10 cellular contexts compared by ENCODE assay signal in the genomic region with DNA sequence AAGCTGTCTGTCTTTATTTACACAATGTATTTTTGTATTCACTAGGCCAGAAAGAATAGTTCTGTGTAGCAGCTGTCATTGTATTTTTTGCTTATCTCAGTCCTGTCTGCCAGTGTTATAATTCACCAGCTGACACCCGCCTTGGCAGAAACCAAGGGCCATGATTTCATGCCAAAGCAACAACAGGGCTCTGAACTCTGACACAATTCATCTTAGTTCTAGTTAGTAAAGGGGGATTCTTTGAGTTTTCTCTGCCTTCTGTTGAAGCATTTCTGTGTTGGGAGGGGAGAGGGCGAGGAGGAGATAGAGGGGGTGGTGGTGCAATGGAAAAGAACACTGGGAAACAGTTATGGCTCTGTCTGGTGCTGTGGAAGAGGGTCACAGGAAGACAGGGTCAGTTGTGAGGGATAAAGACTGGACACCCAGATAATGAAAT.
DNase-seq lines count a peak whose midpoint lies in the region; ATAC-seq, FAIRE-seq and TF ChIP-seq lines count a peak whose summit lies in the region.
"Had no signal": no experiment of that assay in that cellular context is flagged by ENCODE, and none has a peak within 500 bp of the region (broad histone marks: within the 10 kb centered on the region; RNA-seq: fewer than 3 reads in every experiment).

No MANE protein-coding gene starts in this region.

- H3K27me3 ChIP-seq in pancreas (no peaks in the 10 kb centered on the region), GM23338 (ENCODE audit: insufficient read depth) (no peaks in the 10 kb centered on the region)

- H3K36me3 Mint-ChIP-seq in GM23338 (ENCODE audit: low read depth): peaks cover 4% of the 10 kb centered on the region; the same call in 1 of the 3 replicates

- DNase-seq in HuH-7.5 (ENCODE audit: low spot score) (peak; percentile 7), NCI-H446 (lab: John Stamatoyannopoulos, UW) (peak; percentile 64 to 92), globus pallidus (ENCODE audit: low spot score) (peak; percentile 98), pancreas (peak in 5 of 6 donors; percentile 35 to 70 (median 65)), hepatic stellate cell (ENCODE audit: low spot score) (no peak), GM23338 (ENCODE audit: low spot score) (no peak)
- DNase-seq: DND-41, SW 1271 had no signal

- no peaks in the 10 kb centered on the region for H3F3A ChIP-seq in GM23338 (replicated peaks; ENCODE audit: low read depth)

- no peaks in the 10 kb centered on the region for H4K20me1 ChIP-seq in GM23338 (replicated peaks; ENCODE audit: insufficient read depth)

- WGBS in pancreas, 2 donors: 4 to 14% methylated on average over 2 of the region's 2 CpGs

- H3K4me2 ChIP-seq in GM23338: no peak overlapping the region

- no peaks in the 10 kb centered on the region for H3K36me3 ChIP-seq in pancreas
- peaks cover 5% of the 10 kb centered on the region; the same call in 1 of the 2 replicates for H3K36me3 ChIP-seq in GM23338 (ENCODE audit: insufficient read depth)

- H3K4me1 ChIP-seq in pancreas (peaks cover 0 to 19% (median 19%) of the 10 kb centered on the region in 3 donors), GM23338 (ENCODE audit: insufficient read depth) (no peaks in the 10 kb centered on the region)

- no peak overlapping the region for H3K4me3 Mint-ChIP-seq in GM23338

- H3K27ac ChIP-seq in pancreas (peak overlapping the region in 2 of 4 donors; percentile 19), GM23338 (ENCODE audit: low read depth) (no peak overlapping the region)

- no peaks in the 10 kb centered on the region for H3K79me2 ChIP-seq in GM23338 (replicated peaks; ENCODE audit: insufficient read depth)

- no peak for FAIRE-seq in pancreas (lab: Jason Lieb, UNC)

- H3K9me2 ChIP-seq in GM23338 (ENCODE audit: insufficient read depth): no peaks in the 10 kb centered on the region

- H3K9me3 Mint-ChIP-seq in GM23338: peaks cover 5% of the 10 kb centered on the region; the same call in 2 of the 3 replicates

- no peak overlapping the region for H3K4me3 ChIP-seq in pancreas
- H3K4me3 ChIP-seq in GM23338: no peak overlapping the region

- TF ChIP-seq CTCF in pancreas (IDR thresholded peaks at IDR 0.05) (no peak), GM23338 (conservative IDR thresholded peaks at IDR 0.05; ENCODE audit: low read depth in 2 of 2) (no peak)

- no peaks in the 10 kb centered on the region for H3K9me3 ChIP-seq in pancreas

- H3K4me1 Mint-ChIP-seq in GM23338: no peaks in the 10 kb centered on the region

- intact Hi-C loops in pancreas (cut with DNase I): no loop called here

- no peak overlapping the region for H3K27ac Mint-ChIP-seq in GM23338

- no peak overlapping the region for H2AFZ ChIP-seq in GM23338

- H3K27me3 Mint-ChIP-seq in GM23338 (ENCODE audit: insufficient read depth, low read depth, poor library complexity): no peaks in the 10 kb centered on the region

- ATAC-seq in pancreas: peak; percentile 88 to 99 (median 98)
- ATAC-seq in GM19467 (IDR thresholded peaks at IDR 0.05; ENCODE audit: unreplicated experiment): no peak
- no peak for ATAC-seq in GM19035 (IDR thresholded peaks at IDR 0.05; ENCODE audit: unreplicated experiment)
- ATAC-seq in GM23338: no peak

TF ChIP-seq in GM23338, 12 proteins besides CTCF, POLR2A, EP300 and RAD21 (continues in another document):
- TF ChIP-seq JUNB (IDR thresholded peaks at IDR 0.05; ENCODE audit: unreplicated experiment) (no peak), POLR2AphosphoS5 (IDR thresholded peaks at IDR 0.05; ENCODE audit: low read depth) (no peak), EZH2phosphoT487 (IDR thresholded peaks at IDR 0.05; ENCODE audit: unreplicated experiment) (no peak), ZNF331 (CRISPR knock-in tag; IDR thresholded peaks at IDR 0.05; ENCODE audit: low read depth) (no peak), CREB1 (CRISPR knock-in tag; IDR thresholded peaks at IDR 0.05; ENCODE audit: low read depth) (no peak), EZH2 (IDR thresholded peaks at IDR 0.05; ENCODE audit: low read depth, unreplicated experiment) (no peak), STAT1 (IDR thresholded peaks at IDR 0.05; ENCODE audit: unreplicated experiment) (no peak), ZNF114 (CRISPR knock-in tag; IDR thresholded peaks at IDR 0.05) (no peak)
- TF ChIP-seq, protein P1, sequence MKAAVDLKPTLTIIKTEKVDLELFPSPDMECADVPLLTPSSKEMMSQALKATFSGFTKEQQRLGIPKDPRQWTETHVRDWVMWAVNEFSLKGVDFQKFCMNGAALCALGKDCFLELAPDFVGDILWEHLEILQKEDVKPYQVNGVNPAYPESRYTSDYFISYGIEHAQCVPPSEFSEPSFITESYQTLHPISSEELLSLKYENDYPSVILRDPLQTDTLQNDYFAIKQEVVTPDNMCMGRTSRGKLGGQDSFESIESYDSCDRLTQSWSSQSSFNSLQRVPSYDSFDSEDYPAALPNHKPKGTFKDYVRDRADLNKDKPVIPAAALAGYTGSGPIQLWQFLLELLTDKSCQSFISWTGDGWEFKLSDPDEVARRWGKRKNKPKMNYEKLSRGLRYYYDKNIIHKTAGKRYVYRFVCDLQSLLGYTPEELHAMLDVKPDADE (IDR thresholded peaks at IDR 0.05): no peak
- TF ChIP-seq, protein P2, sequence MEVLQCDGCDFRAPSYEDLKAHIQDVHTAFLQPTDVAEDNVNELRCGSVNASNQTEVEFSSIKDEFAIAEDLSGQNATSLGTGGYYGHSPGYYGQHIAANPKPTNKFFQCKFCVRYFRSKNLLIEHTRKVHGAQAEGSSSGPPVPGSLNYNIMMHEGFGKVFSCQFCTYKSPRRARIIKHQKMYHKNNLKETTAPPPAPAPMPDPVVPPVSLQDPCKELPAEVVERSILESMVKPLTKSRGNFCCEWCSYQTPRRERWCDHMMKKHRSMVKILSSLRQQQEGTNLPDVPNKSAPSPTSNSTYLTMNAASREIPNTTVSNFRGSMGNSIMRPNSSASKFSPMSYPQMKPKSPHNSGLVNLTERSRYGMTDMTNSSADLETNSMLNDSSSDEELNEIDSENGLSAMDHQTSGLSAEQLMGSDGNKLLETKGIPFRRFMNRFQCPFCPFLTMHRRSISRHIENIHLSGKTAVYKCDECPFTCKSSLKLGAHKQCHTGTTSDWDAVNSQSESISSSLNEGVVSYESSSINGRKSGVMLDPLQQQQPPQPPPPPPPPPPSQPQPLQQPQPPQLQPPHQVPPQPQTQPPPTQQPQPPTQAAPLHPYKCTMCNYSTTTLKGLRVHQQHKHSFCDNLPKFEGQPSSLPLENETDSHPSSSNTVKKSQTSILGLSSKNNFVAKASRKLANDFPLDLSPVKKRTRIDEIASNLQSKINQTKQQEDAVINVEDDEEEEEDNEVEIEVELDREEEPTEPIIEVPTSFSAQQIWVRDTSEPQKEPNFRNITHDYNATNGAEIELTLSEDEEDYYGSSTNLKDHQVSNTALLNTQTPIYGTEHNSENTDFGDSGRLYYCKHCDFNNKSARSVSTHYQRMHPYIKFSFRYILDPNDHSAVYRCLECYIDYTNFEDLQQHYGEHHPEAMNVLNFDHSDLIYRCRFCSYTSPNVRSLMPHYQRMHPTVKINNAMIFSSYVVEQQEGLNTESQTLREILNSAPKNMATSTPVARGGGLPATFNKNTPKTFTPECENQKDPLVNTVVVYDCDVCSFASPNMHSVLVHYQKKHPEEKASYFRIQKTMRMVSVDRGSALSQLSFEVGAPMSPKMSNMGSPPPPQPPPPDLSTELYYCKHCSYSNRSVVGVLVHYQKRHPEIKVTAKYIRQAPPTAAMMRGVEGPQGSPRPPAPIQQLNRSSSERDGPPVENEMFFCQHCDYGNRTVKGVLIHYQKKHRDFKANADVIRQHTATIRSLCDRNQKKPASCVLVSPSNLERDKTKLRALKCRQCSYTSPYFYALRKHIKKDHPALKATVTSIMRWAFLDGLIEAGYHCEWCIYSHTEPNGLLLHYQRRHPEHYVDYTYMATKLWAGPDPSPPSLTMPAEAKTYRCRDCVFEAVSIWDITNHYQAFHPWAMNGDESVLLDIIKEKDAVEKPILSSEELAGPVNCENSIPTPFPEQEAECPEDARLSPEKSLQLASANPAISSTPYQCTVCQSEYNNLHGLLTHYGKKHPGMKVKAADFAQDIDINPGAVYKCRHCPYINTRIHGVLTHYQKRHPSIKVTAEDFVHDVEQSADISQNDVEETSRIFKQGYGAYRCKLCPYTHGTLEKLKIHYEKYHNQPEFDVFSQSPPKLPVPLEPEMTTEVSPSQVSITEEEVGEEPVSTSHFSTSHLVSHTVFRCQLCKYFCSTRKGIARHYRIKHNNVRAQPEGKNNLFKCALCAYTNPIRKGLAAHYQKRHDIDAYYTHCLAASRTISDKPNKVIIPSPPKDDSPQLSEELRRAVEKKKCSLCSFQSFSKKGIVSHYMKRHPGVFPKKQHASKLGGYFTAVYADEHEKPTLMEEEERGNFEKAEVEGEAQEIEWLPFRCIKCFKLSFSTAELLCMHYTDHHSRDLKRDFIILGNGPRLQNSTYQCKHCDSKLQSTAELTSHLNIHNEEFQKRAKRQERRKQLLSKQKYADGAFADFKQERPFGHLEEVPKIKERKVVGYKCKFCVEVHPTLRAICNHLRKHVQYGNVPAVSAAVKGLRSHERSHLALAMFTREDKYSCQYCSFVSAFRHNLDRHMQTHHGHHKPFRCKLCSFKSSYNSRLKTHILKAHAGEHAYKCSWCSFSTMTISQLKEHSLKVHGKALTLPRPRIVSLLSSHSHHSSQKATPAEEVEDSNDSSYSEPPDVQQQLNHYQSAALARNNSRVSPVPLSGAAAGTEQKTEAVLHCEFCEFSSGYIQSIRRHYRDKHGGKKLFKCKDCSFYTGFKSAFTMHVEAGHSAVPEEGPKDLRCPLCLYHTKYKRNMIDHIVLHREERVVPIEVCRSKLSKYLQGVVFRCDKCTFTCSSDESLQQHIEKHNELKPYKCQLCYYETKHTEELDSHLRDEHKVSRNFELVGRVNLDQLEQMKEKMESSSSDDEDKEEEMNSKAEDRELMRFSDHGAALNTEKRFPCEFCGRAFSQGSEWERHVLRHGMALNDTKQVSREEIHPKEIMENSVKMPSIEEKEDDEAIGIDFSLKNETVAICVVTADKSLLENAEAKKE (CRISPR knock-in tag; IDR thresholded peaks at IDR 0.05): no peak

Comparison
In these comparisons a context has a peak if more than half of its experiments do, and no peak if none do; other contexts are left out.
1. DNase-seq: peak in HuH-7.5 (single experiment), NCI-H446 (2 of 2), globus pallidus (single experiment) and pancreas (5 of 6); none in hepatic stellate cell (single experiment) and GM23338 (single experiment).
2. ATAC-seq: peak in pancreas (4 of 4); none in GM19467 (single experiment), GM19035 (single experiment) and GM23338 (single experiment).